22 cellular contexts compared by ENCODE assay signal in the genomic region with DNA sequence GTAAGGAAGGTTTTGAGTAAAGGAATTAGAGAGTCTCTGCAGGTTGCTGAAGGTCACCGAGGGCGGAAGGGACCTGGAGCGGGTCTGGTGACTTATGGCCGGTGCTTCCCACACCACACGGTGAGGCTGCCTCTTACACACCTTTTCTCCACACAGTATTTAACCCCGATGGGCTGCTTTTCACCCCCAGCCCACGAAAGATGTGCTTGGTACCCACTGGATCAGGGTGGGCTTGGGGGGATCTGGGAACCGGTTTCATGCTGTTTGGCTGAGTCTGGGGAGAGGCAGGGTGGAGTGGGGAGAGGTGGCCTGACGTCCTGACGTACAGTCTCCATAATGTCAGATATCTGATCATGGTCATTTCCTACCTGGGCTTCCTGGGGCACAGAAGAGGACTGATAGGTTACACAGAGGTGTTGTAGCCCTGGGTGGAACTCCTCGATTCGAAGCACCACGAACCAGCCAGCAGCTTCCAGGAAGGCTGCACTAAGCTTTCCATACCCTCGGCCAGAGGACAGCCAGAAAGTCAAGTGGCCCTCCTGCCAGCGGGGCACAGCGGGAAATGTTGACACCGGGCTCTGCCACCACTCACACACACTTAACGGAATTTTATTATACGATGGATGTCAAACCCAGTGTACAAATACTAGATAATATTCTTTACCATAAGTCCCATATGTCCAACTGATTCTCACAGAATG. TPM values are rescaled to one million over a fixed set of nuclear protein-coding genes. Genes with fewer than 3 reads are reported as not detected.
DNase-seq lines count a peak whose midpoint lies in the region; ATAC-seq and TF ChIP-seq lines count a peak whose summit lies in the region.
"Had no signal": no experiment of that assay in that cellular context is flagged by ENCODE, and none has a peak within 500 bp of the region (broad histone marks: within the 10 kb centered on the region; RNA-seq: fewer than 3 reads in every experiment).

No MANE protein-coding gene starts in this region.

- H3K36me3 ChIP-seq in lower lobe of right lung (peaks cover 7% of the 10 kb centered on the region), colonic mucosa (no peaks in the 10 kb centered on the region)

- ATAC-seq in lower lobe of right lung (no peak), HG03378 (IDR thresholded peaks at IDR 0.05; ENCODE audit: unreplicated experiment) (no peak), GM21381 (IDR thresholded peaks at IDR 0.05; ENCODE audit: unreplicated experiment) (no peak)
- ATAC-seq: activated naive CD8-positive, alpha-beta T cell treated with anti-CD3 and anti-CD28 coated beads, Interleukin-2, amount 50 U/mL, for 24 hours; natural killer cell; stimulated activated naive CD8-positive, alpha-beta T cell treated with anti-CD3 and anti-CD28 coated beads, Interleukin-15, Interleukin-2, amounts not matched to agents 100 U/mL and 50 U/mL, for 24 hours; T-cell had no signal

- H3K9ac ChIP-seq in colonic mucosa (ENCODE audit: low read depth in 2 of 2, low read length in 2 of 2) = no peak overlapping the region
- H3K9ac ChIP-seq: parathyroid adenoma had no signal

- H3K27ac ChIP-seq in epithelial cell of prostate = peak overlapping the region; percentile 22
- H3K27ac ChIP-seq in lower lobe of right lung = no peak overlapping the region
- no peak overlapping the region for H3K27ac ChIP-seq in colonic mucosa
- H3K27ac ChIP-seq: transverse colon had no signal

- H3K9me3 ChIP-seq in lower lobe of right lung = no peaks in the 10 kb centered on the region
- no peaks in the 10 kb centered on the region for H3K9me3 ChIP-seq in colonic mucosa
- H3K9me3 ChIP-seq: transverse colon had no signal

- TF ChIP-seq CTCF in lower lobe of right lung (IDR thresholded peaks at IDR 0.05) = no peak
- TF ChIP-seq CTCF in colonic mucosa (IDR thresholded peaks at IDR 0.05) = no peak

- intact Hi-C loops in lower lobe of right lung (cut with DNase I) (no loop called here), colonic mucosa (cut with DNase I) (no loop called here)

- H3K27me3 ChIP-seq in lower lobe of right lung (ENCODE audit: low read depth) (no peaks in the 10 kb centered on the region), colonic mucosa (no peaks in the 10 kb centered on the region)
- H3K27me3 ChIP-seq: transverse colon had no signal

- H3K4me3 ChIP-seq in lower lobe of right lung = no peak overlapping the region
- H3K4me3 ChIP-seq in colonic mucosa = no peak overlapping the region
- H3K4me3 ChIP-seq: transverse colon had no signal

- no peaks in the 10 kb centered on the region for H3K4me1 ChIP-seq in lower lobe of right lung
- no peaks in the 10 kb centered on the region for H3K4me1 ChIP-seq in colonic mucosa
- H3K4me1 ChIP-seq: parathyroid adenoma, transverse colon had no signal

- DNase-seq in COLO668 (lab: John Stamatoyannopoulos, UW; ENCODE audit: unreplicated experiment) = peak; percentile 2
- peak; percentile 17 for DNase-seq in NCI-H2029 treated with DMSO at 0.1 percent for 48 hours (lab: John Stamatoyannopoulos, UW)
- no peak for DNase-seq in epithelial cell of prostate (ENCODE audit: low read depth, low spot score)
- DNase-seq in lower lobe of right lung = peak; percentile 27
- DNase-seq in colonic mucosa = no peak
- DNase-seq in A172 (ENCODE audit: low spot score) = no peak
- DNase-seq: activated CD4-positive, alpha-beta T cell treated with anti-CD3 and anti-CD28 coated beads, Interleukin-2, amount 10 ng/mL, durations not matched to agents 7 days and 5 days; activated naive CD8-positive, alpha-beta T cell treated with anti-CD3 and anti-CD28 coated beads, Interleukin-2, amount 50 U/mL, for 24 hours; CD8-positive, alpha-beta memory T cell; natural killer cell; NCI-H187 treated with DMSO at 0.1 percent for 48 hours; NCI-H526 treated with DMSO at 0.1 percent for 48 hours; SHP77 treated with DMSO at 0.1 percent for 48 hours; stimulated activated naive CD8-positive, alpha-beta T cell treated with anti-CD3 and anti-CD28 coated beads, Interleukin-15, Interleukin-2, amounts not matched to agents 100 U/mL and 50 U/mL, for 24 hours; T-cell; transverse colon had no signal

RNA-seq across cellular contexts. Expression of a gene that starts 34.0 kb away (rescaled TPM):
- total RNA-seq in lower lobe of right lung (not detected), colonic mucosa (not detected)
- not detected in 2 replicates for total RNA-seq in A172 (2014; rRNA removed; shearing (Covaris generic))
- total RNA-seq: activated CD4-positive, alpha-beta T cell treated with anti-CD3 and anti-CD28 coated beads, Interleukin-2, amount 10 ng/mL, durations not matched to agents 7 days and 5 days; activated T-helper 2 cell treated with anti-CD3 and anti-CD28 coated beads, Interferon-gamma antibody, Interleukin-2, Interleukin-4, amounts not matched to agents 10 μg/mL and 5 μg/mL and 100 μg/mL, durations not matched to agents 14 hours and 24 hours and 36 hours; CD8-positive, alpha-beta memory T cell; MCF 10A; mesothelial cell of epicardium; natural killer cell; T-cell; transverse colon had no signal

Comparison
In these comparisons a context has a peak if more than half of its experiments do, and no peak if none do; other contexts are left out.
1. DNase-seq: peak in COLO668 (single experiment), NCI-H2029 treated with DMSO at 0.1 percent for 48 hours (single experiment) and lower lobe of right lung (single experiment); none in epithelial cell of prostate (single experiment), colonic mucosa (single experiment) and A172 (single experiment).